In the genomic region with DNA sequence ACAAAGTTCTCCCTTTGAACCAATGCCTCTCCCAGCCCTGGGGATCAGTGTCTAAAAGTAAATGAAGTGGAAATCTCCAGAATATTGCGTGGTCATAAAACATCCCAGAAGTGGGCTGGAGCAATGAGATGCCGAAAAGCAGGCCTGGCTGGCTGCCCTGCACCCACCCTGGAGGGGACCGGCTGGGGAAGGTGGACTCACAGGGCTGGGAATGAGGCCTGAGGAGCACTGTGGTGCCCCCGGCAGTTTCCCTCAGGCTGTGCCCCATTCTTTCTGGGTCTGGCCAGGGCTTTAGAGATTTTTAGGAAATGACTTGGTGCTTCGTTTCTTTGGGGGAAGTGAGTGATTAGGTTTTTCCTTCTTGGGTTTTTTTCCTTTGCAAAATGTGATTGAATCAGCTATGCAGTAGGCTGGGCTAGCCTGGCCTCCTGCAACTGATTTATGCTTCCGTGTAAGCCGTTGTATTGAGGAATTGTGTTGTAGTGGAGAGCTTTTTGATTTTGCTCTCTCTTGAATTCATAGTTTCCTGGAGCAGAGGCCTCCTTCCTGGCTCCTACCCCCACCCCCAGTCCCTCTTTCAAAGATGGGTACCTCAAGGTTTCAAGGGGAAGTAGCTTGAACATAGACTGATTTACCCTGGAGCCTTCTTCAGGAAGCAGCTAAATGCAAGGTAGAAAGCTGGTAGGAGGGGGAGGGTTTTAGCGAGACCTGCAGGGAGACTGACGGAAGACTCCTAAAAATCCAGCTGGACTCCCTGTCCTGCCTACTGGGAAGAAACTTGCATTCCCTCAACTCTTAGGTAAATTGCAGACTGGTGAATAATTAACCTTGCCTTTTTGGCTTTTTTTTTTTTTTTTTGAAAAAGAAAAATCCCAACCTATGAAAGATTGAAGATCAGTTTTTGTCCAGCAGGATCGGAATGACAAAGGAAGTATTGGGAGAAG, we compare ENCODE assay signal across 9 cellular contexts.
A peak's percentile ranks its signal among the peaks of the same experiment; 100 is the strongest.
DNase-seq lines count a peak whose midpoint lies in the region; ATAC-seq, FAIRE-seq and TF ChIP-seq lines count a peak whose summit lies in the region.
"Had no signal": no experiment of that assay in that cellular context is flagged by ENCODE, and none has a peak within 500 bp of the region (broad histone marks: within the 10 kb centered on the region; RNA-seq: fewer than 3 reads in every experiment).

No MANE protein-coding gene starts in this region.

- DNase-seq in CD4-positive, CD25-positive, alpha-beta regulatory T cell: no peak
- DNase-seq in MV-4-11 (lab: John Stamatoyannopoulos, UW) (peak; percentile 57), H1 (ENCODE audit: low read depth in 1 of 2, low spot score in 2 of 2) (no peak), neural crest cell (ENCODE audit: low read depth, low spot score) (no peak), SK-N-DZ (ENCODE audit: low spot score) (no peak), T-helper 1 cell (no peak)
- no peak for DNase-seq in activated effector memory CD4-positive, alpha-beta T cell treated with Interleukin-2 at 50 U/mL for 16 hours
- DNase-seq: NCI-H146 had no signal

- peaks cover 30% of the 10 kb centered on the region for H3K27me3 Mint-ChIP-seq in CD4-positive, CD25-positive, alpha-beta regulatory T cell
- H3K27me3 Mint-ChIP-seq in neural crest cell (ENCODE audit: low read depth): peaks cover 55% of the 10 kb centered on the region

- H3K4me3 ChIP-seq in CD4-positive, CD25-positive, alpha-beta regulatory T cell (ENCODE audit: low read depth, low read length): no peak overlapping the region
- no peak overlapping the region for H3K4me3 ChIP-seq in H1 (ENCODE audit: extremely low read depth in 1 of 4, insufficient read depth in 2 of 4, low read depth in 3 of 4, low read length in 4 of 4)

- 76% methylated on average over 10 of the region's 10 CpGs; no CpG with 5 or more reads in 1 of the 2 experiments for whole genome bisulfite sequencing in H1 (ENCODE audit: extremely low coverage in 1 of 2, insufficient coverage in 1 of 2, insufficient read length in 1 of 2, insufficient replicate concordance in 2 of 2, low coverage in 1 of 2, low lambda C conversion rate in 2 of 2, missing lambda C conversion rate in 1 of 2), 2 experiments

- H4K91ac ChIP-seq in H1 (replicated peaks; ENCODE audit: insufficient read length, low read length): no peak overlapping the region

- peaks cover 16% of the 10 kb centered on the region; the same call in 1 of the 2 replicates for H3K23me2 ChIP-seq in H1 (ENCODE audit: low read depth, low read length)

- no peak for FAIRE-seq in H1 (lab: Jason Lieb, UNC)

- no peak overlapping the region for H3K23ac ChIP-seq in H1 (ENCODE audit: insufficient read length)

- peak overlapping the region; percentile 32; the same call in 1 of the 2 replicates for H2BK20ac ChIP-seq in H1 (ENCODE audit: low read length)

- H3K36me3 Mint-ChIP-seq in CD4-positive, CD25-positive, alpha-beta regulatory T cell: no peaks in the 10 kb centered on the region
- H3K36me3 Mint-ChIP-seq in neural crest cell (ENCODE audit: low read depth): no peaks in the 10 kb centered on the region

- ATAC-seq in CD4-positive, CD25-positive, alpha-beta regulatory T cell (ENCODE audit: low read depth in 2 of 2): no peak
- ATAC-seq in GM21515 (IDR thresholded peaks at IDR 0.05; ENCODE audit: unreplicated experiment): no peak

- H3K27ac Mint-ChIP-seq in CD4-positive, CD25-positive, alpha-beta regulatory T cell: no peak overlapping the region
- H3K27ac Mint-ChIP-seq in neural crest cell (ENCODE audit: unreplicated experiment): no peak overlapping the region

- H2BK5ac ChIP-seq in H1 (ENCODE audit: low read depth, low read length): peak overlapping the region; percentile 16; the same call in 1 of the 2 replicates

- H3K14ac ChIP-seq in H1 (ENCODE audit: insufficient read length): no peak overlapping the region

- H4K5ac ChIP-seq in H1 (ENCODE audit: insufficient read length, low read depth, low read length): no peak overlapping the region

- H3K56ac ChIP-seq in H1 (replicated peaks; ENCODE audit: insufficient read length, low read depth, low read length): no peak overlapping the region

- TF ChIP-seq EP300 in H1 (IDR thresholded peaks at IDR 0.05; ENCODE audit: borderline replicate concordance in 1 of 2, low read depth in 2 of 2, low read length in 2 of 2): no peak

- POLR2A ChIA-PET in H1 (lab: Charles Lee; ENCODE audit: partially characterized antibody): no interaction called here

- CTCF ChIA-PET in H1 (lab: Charles Lee; ENCODE audit: partially characterized antibody): interaction anchor here (1.4 to 7.4 kb wide), 6 partner anchors 12 to 281 kb away, joined by 3 to 72 read pairs (median 5); no protein-coding TSS in a partner anchor

- no peak for TF ChIP-seq CTCF in H1 (IDR thresholded peaks at IDR 0.05; ENCODE audit: control extremely low read depth in 1 of 3, insufficient read depth in 1 of 3, low read depth in 1 of 3, low read length in 3 of 3)
- no peak for TF ChIP-seq CTCF in neural crest cell (conservative IDR thresholded peaks at IDR 0.05)

- peaks cover 0 to 2% of the 10 kb centered on the region in 2 experiments for H4K20me1 ChIP-seq in H1 (replicated peaks in 1 of 2; ENCODE audit: control insufficient read depth in 1 of 2, insufficient read depth in 2 of 2, low read length in 2 of 2)

- peaks cover 2% of the 10 kb centered on the region; the same call in 1 of the 2 replicates for H3K79me1 ChIP-seq in H1 (ENCODE audit: low read depth, low read length)

- no peaks in the 10 kb centered on the region for H3K9me3 ChIP-seq in CD4-positive, CD25-positive, alpha-beta regulatory T cell (ENCODE audit: control insufficient read depth in 2 of 2, low read length in 2 of 2)
- H3K9me3 ChIP-seq in H1 (ENCODE audit: insufficient read depth in 2 of 2, low read depth in 1 of 2, low read length in 1 of 2): no peaks in the 10 kb centered on the region

- H2BK120ac ChIP-seq in H1 (replicated peaks; ENCODE audit: low read depth, low read length): no peak overlapping the region

- 0 out of 2 replicates have a peak overlapping the region, but pooled peaks have one; percentile 24 for H2AK5ac ChIP-seq in H1 (ENCODE audit: low read depth, low read length)

- TF ChIP-seq POLR2A in H1 (IDR thresholded peaks at IDR 0.05; ENCODE audit: control extremely low read depth in 1 of 2, low read depth in 2 of 2, low read length in 2 of 2): no peak

- peak overlapping the region in 3 of 4 donors; percentile 16 to 83 (median 54) for H3K4me3 Mint-ChIP-seq in CD4-positive, CD25-positive, alpha-beta regulatory T cell
- H3K4me3 Mint-ChIP-seq in neural crest cell: peak overlapping the region; percentile 31

- H3K9me3 Mint-ChIP-seq in CD4-positive, CD25-positive, alpha-beta regulatory T cell: no peaks in the 10 kb centered on the region
- H3K9me3 Mint-ChIP-seq in neural crest cell: no peaks in the 10 kb centered on the region

- H2BK15ac ChIP-seq in H1 (ENCODE audit: low read length): no peak overlapping the region

- peaks cover 0 to 11% (median 2%) of the 10 kb centered on the region in 4 donors for H3K4me1 Mint-ChIP-seq in CD4-positive, CD25-positive, alpha-beta regulatory T cell
- peaks cover 4% of the 10 kb centered on the region for H3K4me1 Mint-ChIP-seq in neural crest cell

- no peak overlapping the region for H4K8ac ChIP-seq in H1 (ENCODE audit: extremely low read depth, insufficient read depth, low read length)

- H2AFZ ChIP-seq in H1 (ENCODE audit: low read length): no peak overlapping the region

- H3K9ac ChIP-seq in H1 (replicated peaks in 1 of 4; ENCODE audit: extremely low read depth in 1 of 4, low read depth in 3 of 4, low read length in 3 of 4): no peak overlapping the region

- H3K27me3 ChIP-seq in CD4-positive, CD25-positive, alpha-beta regulatory T cell (ENCODE audit: control insufficient read depth, insufficient read depth, low read length): peaks cover 4% of the 10 kb centered on the region
- H3K27me3 ChIP-seq in H1 (replicated peaks in 1 of 4; ENCODE audit: control insufficient read depth in 3 of 4, extremely low read depth in 1 of 4, insufficient read depth in 3 of 4, low read length in 3 of 4): peaks cover 6 to 38% (median 25%) of the 10 kb centered on the region in 4 experiments; a peak in 6 of 7 replicates

- H3K79me2 ChIP-seq in H1 (ENCODE audit: control insufficient read depth in 1 of 2, insufficient read depth in 2 of 2, low read length in 2 of 2): no peaks in the 10 kb centered on the region

- H3K4me2 ChIP-seq in H1 (ENCODE audit: insufficient read depth in 1 of 2, low read depth in 2 of 2, low read length in 2 of 2): peak overlapping the region in 1 of 2 experiments; percentile 70; a peak in 2 of 4 replicates

- no peaks in the 10 kb centered on the region for H3K36me3 ChIP-seq in CD4-positive, CD25-positive, alpha-beta regulatory T cell (ENCODE audit: control insufficient read depth, insufficient read depth, low read length)
- no peaks in the 10 kb centered on the region; a peak in 1 of 8 replicates for H3K36me3 ChIP-seq in H1 (ENCODE audit: control insufficient read depth in 2 of 4, insufficient read depth in 4 of 4, low read length in 3 of 4)

- H3K4me1 ChIP-seq in CD4-positive, CD25-positive, alpha-beta regulatory T cell (ENCODE audit: control insufficient read depth, insufficient read depth, low read length, poor library complexity, severe bottlenecking): peaks cover 9% of the 10 kb centered on the region
- H3K4me1 ChIP-seq in H1 (replicated peaks in 1 of 4; ENCODE audit: control insufficient read depth in 3 of 4, insufficient read depth in 4 of 4, low read length in 3 of 4): peaks cover 12 to 26% (median 18%) of the 10 kb centered on the region in 4 experiments

- no peak overlapping the region for H3K4ac ChIP-seq in H1 (replicated peaks; ENCODE audit: insufficient read length, low read depth, low read length)

- H2BK12ac ChIP-seq in H1 (ENCODE audit: low read depth, low read length): no peak overlapping the region

- no peak overlapping the region for H3K27ac ChIP-seq in CD4-positive, CD25-positive, alpha-beta regulatory T cell (ENCODE audit: insufficient read depth, low read length, poor library complexity, severe bottlenecking)
- H3K27ac ChIP-seq in H1 (ENCODE audit: low read depth, low read length): no peak overlapping the region

- TF ChIP-seq RAD21 in H1 (IDR thresholded peaks at IDR 0.05 in 1 of 2, conservative IDR thresholded peaks at IDR 0.05 in 1 of 2; ENCODE audit: low read depth in 2 of 2, low read length in 2 of 2): no peak

- no peak overlapping the region; the same call in 1 of the 2 replicates for H3K18ac ChIP-seq in H1 (ENCODE audit: extremely low read depth, low read length)

TF ChIP-seq in H1, 55 proteins besides CTCF, POLR2A, EP300 and RAD21 (continues in another document):
- TF ChIP-seq HDAC6 (IDR thresholded peaks at IDR 0.05; ENCODE audit: low read depth, low read length) (no peak), SP1 (IDR thresholded peaks at IDR 0.05; ENCODE audit: low read depth, low read length) (no peak), BCL11A (IDR thresholded peaks at IDR 0.05; ENCODE audit: low read depth in 2 of 2, low read length in 2 of 2) (no peak), GABPA (IDR thresholded peaks at IDR 0.05; ENCODE audit: borderline replicate concordance, insufficient read depth, low read length) (no peak)
